In the genomic region with DNA sequence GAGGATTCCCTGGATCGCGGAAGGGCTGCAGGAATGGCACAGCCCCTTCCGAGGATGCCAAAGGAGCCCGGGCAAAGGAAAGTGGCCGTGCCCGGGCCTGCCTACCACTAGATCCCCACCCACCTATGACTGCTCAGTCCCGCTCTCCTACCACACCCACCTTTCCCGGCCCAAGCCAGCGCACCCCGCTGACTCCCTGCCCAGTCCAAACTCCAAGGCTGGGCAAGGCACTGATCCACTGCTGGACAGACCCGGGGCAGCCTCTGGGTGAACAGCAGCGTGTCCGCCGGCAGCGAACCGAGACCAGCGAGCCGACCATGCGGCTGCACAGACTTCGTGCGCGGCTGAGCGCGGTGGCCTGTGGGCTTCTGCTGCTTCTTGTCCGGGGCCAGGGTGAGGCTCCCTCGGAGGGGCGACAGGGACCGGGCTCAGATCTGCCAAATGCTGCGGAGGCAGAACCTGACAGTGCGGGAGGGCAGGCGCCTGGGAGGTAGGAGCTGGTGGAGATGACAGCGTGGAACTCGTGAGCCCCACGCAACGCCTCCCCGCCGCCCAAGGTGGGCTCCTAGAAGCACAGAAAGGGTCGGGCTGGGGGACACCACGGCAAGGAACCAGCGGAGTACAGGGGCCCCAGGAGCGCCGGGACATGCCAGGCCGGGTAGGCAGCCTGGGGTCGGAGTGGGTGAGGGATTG, we compare ENCODE assay signal across 8 cellular contexts. TPM values are rescaled to one million over a fixed set of nuclear protein-coding genes. Genes with fewer than 3 reads are reported as not detected.
A peak's percentile ranks its signal among the peaks of the same experiment; 100 is the strongest.
DNase-seq lines count a peak whose midpoint lies in the region; ATAC-seq and TF ChIP-seq lines count a peak whose summit lies in the region.

A gene with protein sequence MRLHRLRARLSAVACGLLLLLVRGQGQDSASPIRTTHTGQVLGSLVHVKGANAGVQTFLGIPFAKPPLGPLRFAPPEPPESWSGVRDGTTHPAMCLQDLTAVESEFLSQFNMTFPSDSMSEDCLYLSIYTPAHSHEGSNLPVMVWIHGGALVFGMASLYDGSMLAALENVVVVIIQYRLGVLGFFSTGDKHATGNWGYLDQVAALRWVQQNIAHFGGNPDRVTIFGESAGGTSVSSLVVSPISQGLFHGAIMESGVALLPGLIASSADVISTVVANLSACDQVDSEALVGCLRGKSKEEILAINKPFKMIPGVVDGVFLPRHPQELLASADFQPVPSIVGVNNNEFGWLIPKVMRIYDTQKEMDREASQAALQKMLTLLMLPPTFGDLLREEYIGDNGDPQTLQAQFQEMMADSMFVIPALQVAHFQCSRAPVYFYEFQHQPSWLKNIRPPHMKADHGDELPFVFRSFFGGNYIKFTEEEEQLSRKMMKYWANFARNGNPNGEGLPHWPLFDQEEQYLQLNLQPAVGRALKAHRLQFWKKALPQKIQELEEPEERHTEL (plus strand): TSS at position 198 of the 693 bp plus-strand sequence. CDS start 120 bp downstream, at position 318.

- H3K27me3 Mint-ChIP-seq in CD8-positive, alpha-beta memory T cell: peaks cover 0 to 3% of the 10 kb centered on the region in 2 donors
- H3K27me3 Mint-ChIP-seq in stimulated activated naive CD8-positive, alpha-beta T cell treated with anti-CD3 and anti-CD28 coated beads, Interleukin-15, amount 100 ng/mL, for 72 hours: no peaks in the 10 kb centered on the region

- no peaks in the 10 kb centered on the region for H3F3A ChIP-seq in MM.1S (ENCODE audit: insufficient read depth, low read length)

- peak within 1 kb of the TSS; percentile 87 for H3K27ac ChIP-seq in CD8-positive, alpha-beta memory T cell (ENCODE audit: low read depth, low read length)
- H3K27ac ChIP-seq in MM.1S (ENCODE audit: low read length): peak within 1 kb of the TSS; percentile 53; the same call in 1 of the 2 replicates
- H3K27ac ChIP-seq in layer of hippocampus (ENCODE audit: low read depth, low read length): peak within 1 kb of the TSS; percentile 91

- H3K36me3 ChIP-seq in CD8-positive, alpha-beta memory T cell (ENCODE audit: insufficient read depth, low read length): peaks cover 2% of the 10 kb centered on the region
- no peaks in the 10 kb centered on the region for H3K36me3 ChIP-seq in MM.1S (replicated peaks; ENCODE audit: insufficient read depth, low read length)

- H2AFZ ChIP-seq in MM.1S (ENCODE audit: low read length): peak within 1 kb of the TSS; percentile 68

- H3K9me3 Mint-ChIP-seq in CD8-positive, alpha-beta memory T cell: no peaks in the 10 kb centered on the region
- H3K9me3 Mint-ChIP-seq in stimulated activated naive CD8-positive, alpha-beta T cell treated with anti-CD3 and anti-CD28 coated beads, Interleukin-15, amount 100 ng/mL, for 72 hours: no peaks in the 10 kb centered on the region

- peak within 1 kb of the TSS; percentile 97 to 99 (median 97) for H3K4me3 Mint-ChIP-seq in CD8-positive, alpha-beta memory T cell
- peak within 1 kb of the TSS; percentile 98 to 100 for H3K4me3 Mint-ChIP-seq in stimulated activated naive CD8-positive, alpha-beta T cell treated with anti-CD3 and anti-CD28 coated beads, Interleukin-15, amount 100 ng/mL, for 72 hours

- DNase-seq in CD8-positive, alpha-beta memory T cell: no peak
- no peak for DNase-seq in MM.1S
- no peak for DNase-seq in cerebellum (ENCODE audit: low spot score)
- DNase-seq in stimulated activated naive CD8-positive, alpha-beta T cell treated with anti-CD3 and anti-CD28 coated beads, Interleukin-15, amount 100 ng/mL, for 72 hours: no peak
- DNase-seq in SIG-M5 treated with dmso at 0.1 percent for 504 hours (lab: John Stamatoyannopoulos, UW; ENCODE audit: unreplicated experiment): no peak
- no peak for DNase-seq in ecto neural progenitor cell (ENCODE audit: low spot score)

- H3K9ac ChIP-seq in MM.1S (ENCODE audit: low read length): peak within 1 kb of the TSS; percentile 91

- ATAC-seq in stimulated activated naive CD8-positive, alpha-beta T cell treated with anti-CD3 and anti-CD28 coated beads, Interleukin-15, amount 100 ng/mL, for 72 hours: no peak
- no peak for ATAC-seq in HG02973 (IDR thresholded peaks at IDR 0.05; ENCODE audit: unreplicated experiment)

- H3K27me3 ChIP-seq in CD8-positive, alpha-beta memory T cell (ENCODE audit: insufficient read depth, low read length, poor library complexity, severe bottlenecking): no peaks in the 10 kb centered on the region
- no peaks in the 10 kb centered on the region for H3K27me3 ChIP-seq in MM.1S (replicated peaks; ENCODE audit: insufficient read depth, low read length)
- H3K27me3 ChIP-seq in layer of hippocampus (ENCODE audit: control insufficient read depth, insufficient read depth, low read length): no peaks in the 10 kb centered on the region

- peaks cover 0 to 74% (median 9%) of the 10 kb centered on the region in 3 donors for H3K36me3 Mint-ChIP-seq in CD8-positive, alpha-beta memory T cell

- peaks cover 41% of the 10 kb centered on the region for H3K79me2 ChIP-seq in MM.1S (ENCODE audit: low read length)

- CTCF ChIA-PET in CD8-positive, alpha-beta memory T cell (lab: Charles Lee): no interaction called here

- no peaks in the 10 kb centered on the region for H3K9me3 ChIP-seq in CD8-positive, alpha-beta memory T cell (ENCODE audit: low read length)
- H3K9me3 ChIP-seq in MM.1S (replicated peaks; ENCODE audit: insufficient read depth, low read length): no peaks in the 10 kb centered on the region

- H4K20me1 ChIP-seq in MM.1S (ENCODE audit: insufficient read depth, low read length): no peaks in the 10 kb centered on the region

- peaks cover 34% of the 10 kb centered on the region for H3K4me1 ChIP-seq in CD8-positive, alpha-beta memory T cell (ENCODE audit: insufficient read depth, low read length)
- 0 out of 2 replicates have a peak, but pooled peaks cover 4% of the 10 kb centered on the region for H3K4me1 ChIP-seq in MM.1S (ENCODE audit: low read length)

- TF ChIP-seq CTCF in MM.1S (IDR thresholded peaks at IDR 0.05; ENCODE audit: low read length): no peak

- peak within 1 kb of the TSS; percentile 86 for H3K4me2 ChIP-seq in MM.1S (ENCODE audit: low read depth, low read length)

- H3K4me3 ChIP-seq in CD8-positive, alpha-beta memory T cell (ENCODE audit: low read length): peak within 1 kb of the TSS; percentile 91
- H3K4me3 ChIP-seq in MM.1S (ENCODE audit: low read length): peak within 1 kb of the TSS; percentile 93

- H3K4me1 Mint-ChIP-seq in CD8-positive, alpha-beta memory T cell: peaks cover 51 to 71% (median 53%) of the 10 kb centered on the region in 3 donors
- peaks cover 73% of the 10 kb centered on the region for H3K4me1 Mint-ChIP-seq in stimulated activated naive CD8-positive, alpha-beta T cell treated with anti-CD3 and anti-CD28 coated beads, Interleukin-15, amount 100 ng/mL, for 72 hours

- no peaks in the 10 kb centered on the region for H3K9me2 ChIP-seq in MM.1S (replicated peaks; ENCODE audit: insufficient read depth, low read length)

- POLR2A ChIA-PET in CD8-positive, alpha-beta memory T cell (lab: Charles Lee): no interaction called here

- peak within 1 kb of the TSS; percentile 95 to 99 (median 98) for H3K27ac Mint-ChIP-seq in CD8-positive, alpha-beta memory T cell
- H3K27ac Mint-ChIP-seq in stimulated activated naive CD8-positive, alpha-beta T cell treated with anti-CD3 and anti-CD28 coated beads, Interleukin-15, amount 100 ng/mL, for 72 hours: peak within 1 kb of the TSS; percentile 97 to 99

RNA-seq across cellular contexts. Expression of the gene that starts here (rescaled TPM):
- 10 to 100 TPM; 23.5 to 23.8 TPM for total RNA-seq in CD8-positive, alpha-beta memory T cell
- 26.6 TPM for polyA plus RNA-seq in CD8-positive, alpha-beta memory T cell
- 32.0 TPM for total RNA-seq in cerebellum
